In the genomic region with DNA sequence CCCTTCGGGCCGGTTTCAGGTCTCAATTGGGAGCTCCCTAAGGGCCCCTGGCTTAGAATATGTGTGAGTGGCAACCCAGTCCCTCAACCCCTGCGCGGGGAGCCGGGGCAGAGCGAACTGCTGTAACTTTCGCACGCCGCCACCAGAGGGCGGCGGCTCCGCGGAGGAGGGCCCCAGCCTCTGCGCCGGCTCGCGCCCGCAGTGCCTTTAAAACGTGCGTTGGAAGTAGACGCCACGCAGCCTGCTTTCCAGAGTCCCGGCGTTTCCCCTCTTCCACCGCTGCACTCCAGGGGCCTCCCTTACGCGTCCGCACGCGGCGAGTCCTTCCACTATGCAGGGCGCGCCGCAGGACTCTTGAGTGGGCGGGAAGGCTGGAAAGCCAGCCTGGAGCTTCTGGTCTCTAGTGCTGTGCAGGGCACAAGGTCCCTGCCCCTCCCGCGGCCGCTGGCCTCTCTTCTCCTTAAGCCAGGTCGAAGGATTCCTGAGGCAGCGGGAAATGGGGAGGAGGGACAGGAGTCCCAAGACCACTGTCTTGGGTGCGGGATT, we compare ENCODE assay signal across 8 cellular contexts. TPM values are rescaled to one million over a fixed set of nuclear protein-coding genes. Genes with fewer than 3 reads are reported as not detected.
DNase-seq lines count a peak whose midpoint lies in the region; ATAC-seq, FAIRE-seq and TF ChIP-seq lines count a peak whose summit lies in the region.

No MANE protein-coding gene starts in this region.

- peak; percentile 68 for FAIRE-seq in HTR-8/SVneo (lab: Jason Lieb, UNC)

- peak; percentile 57 to 65 (median 63) for DNase-seq in CD4-positive, alpha-beta memory T cell
- DNase-seq in HTR-8/SVneo (ENCODE audit: insufficient read length, low spot score): peak; percentile 82
- peak; percentile 73 for DNase-seq in activated T-cell treated with anti-CD3 and anti-CD28 coated beads for 48 hours (ENCODE audit: low read depth)
- peak; percentile 33 for DNase-seq in stimulated activated CD8-positive, alpha-beta memory T cell treated with anti-CD3 and anti-CD28 coated beads, Interleukin-7, amount 100 ng/mL, for 24 hours (ENCODE audit: low read depth)

- peaks cover 6 to 12% of the 10 kb centered on the region in 2 donors for H3K27me3 Mint-ChIP-seq in CD4-positive, alpha-beta memory T cell

- TF ChIP-seq CTCF in OCI-LY1 (IDR thresholded peaks at IDR 0.05; ENCODE audit: low read length): peak; percentile 90

- H3K27ac Mint-ChIP-seq in CD4-positive, alpha-beta memory T cell: no peak overlapping the region

- intact Hi-C loops in CD4-positive, alpha-beta memory T cell (cut with micrococcal nuclease): loop anchor here (1.0 to 2.0 kb wide), 3 partner anchors 23 to 348 kb away; partner anchors contain the start of gene RNU6-1

- no peaks in the 10 kb centered on the region for H3K36me3 Mint-ChIP-seq in CD4-positive, alpha-beta memory T cell

- H3K4me1 Mint-ChIP-seq in CD4-positive, alpha-beta memory T cell: no peaks in the 10 kb centered on the region

- POLR2A ChIA-PET in CD4-positive, alpha-beta memory T cell (lab: Charles Lee; ENCODE audit: partially characterized antibody): interaction anchor here (1.1 kb wide), 1 partner anchor 23 kb away, joined by 3 read pairs; no protein-coding TSS in a partner anchor

- no peaks in the 10 kb centered on the region for H3K79me2 ChIP-seq in OCI-LY1 (ENCODE audit: insufficient read depth, low read length)

- H3K27ac ChIP-seq in CD4-positive, alpha-beta memory T cell (ENCODE audit: low read depth, low read length): no peak overlapping the region
- H3K27ac ChIP-seq in OCI-LY1 (ENCODE audit: low read depth, low read length, poor library complexity, severe bottlenecking) (peak overlapping the region; percentile 80), muscle layer of colon (ENCODE audit: low read depth, low read length) (peak overlapping the region; percentile 54)

- no peaks in the 10 kb centered on the region for H3K9me3 ChIP-seq in CD4-positive, alpha-beta memory T cell (ENCODE audit: control insufficient read depth in 1 of 2, low read length in 2 of 2)
- H3K9me3 ChIP-seq in OCI-LY1 (ENCODE audit: low read length): no peaks in the 10 kb centered on the region
- no peaks in the 10 kb centered on the region for H3K9me3 ChIP-seq in muscle layer of colon (ENCODE audit: low read length)

- H3K27me3 ChIP-seq in CD4-positive, alpha-beta memory T cell (ENCODE audit: insufficient read depth, low read length): no peaks in the 10 kb centered on the region
- H3K27me3 ChIP-seq in OCI-LY1 (ENCODE audit: insufficient read depth, low read length) (no peaks in the 10 kb centered on the region; the same call in 1 of the 2 replicates), muscle layer of colon (ENCODE audit: control insufficient read depth in 1 of 2, insufficient read depth in 2 of 2, low read length in 2 of 2) (no peaks in the 10 kb centered on the region)

- ATAC-seq in GM19463 (IDR thresholded peaks at IDR 0.05; ENCODE audit: unreplicated experiment): peak; percentile 84
- ATAC-seq in esophagus mucosa: peak; percentile 93

- H3K9ac ChIP-seq in OCI-LY1 (ENCODE audit: low read length) (peak overlapping the region; percentile 72), muscle layer of colon (ENCODE audit: low read length) (no peak overlapping the region)

- H3K4me1 ChIP-seq in CD4-positive, alpha-beta memory T cell (ENCODE audit: insufficient read depth, low read length): peaks cover 10% of the 10 kb centered on the region
- H3K4me1 ChIP-seq in OCI-LY1 (ENCODE audit: insufficient read depth, low read length, severe bottlenecking) (peaks cover 43% of the 10 kb centered on the region), muscle layer of colon (ENCODE audit: insufficient read depth, low read length) (peaks cover 11% of the 10 kb centered on the region)

- peak overlapping the region in 6 of 8 donors; percentile 25 to 64 (median 56) for H3K4me3 Mint-ChIP-seq in CD4-positive, alpha-beta memory T cell

- peak overlapping the region; percentile 93 for H3K4me2 ChIP-seq in OCI-LY1 (ENCODE audit: low read length)

- CTCF ChIA-PET in CD4-positive, alpha-beta memory T cell (lab: Charles Lee; ENCODE audit: partially characterized antibody): interaction anchor here (0.6 to 2.4 kb wide), 12 partner anchors 9 to 367 kb away, joined by 3 to 18 read pairs (median 6); partner anchors contain the start of gene CLN6

- H3K9me3 Mint-ChIP-seq in CD4-positive, alpha-beta memory T cell: no peaks in the 10 kb centered on the region

- no peaks in the 10 kb centered on the region for H3K36me3 ChIP-seq in CD4-positive, alpha-beta memory T cell (ENCODE audit: insufficient read depth, low read length)
- H3K36me3 ChIP-seq in OCI-LY1 (ENCODE audit: insufficient read depth, low read length): no peaks in the 10 kb centered on the region; the same call in 1 of the 2 replicates
- H3K36me3 ChIP-seq in muscle layer of colon (ENCODE audit: insufficient read depth, low read length): no peaks in the 10 kb centered on the region

- peak overlapping the region in 1 of 2 donors; percentile 27 for H3K4me3 ChIP-seq in CD4-positive, alpha-beta memory T cell (ENCODE audit: low read length in 2 of 2)
- H3K4me3 ChIP-seq in OCI-LY1 (ENCODE audit: low read depth, low read length, poor library complexity, severe bottlenecking) (peak overlapping the region; percentile 63), muscle layer of colon (ENCODE audit: low read depth in 1 of 2, low read length in 2 of 2) (peak overlapping the region; percentile 47 to 52)

- H4K20me1 ChIP-seq in OCI-LY1 (ENCODE audit: insufficient read depth, low read length): no peaks in the 10 kb centered on the region

- no peaks in the 10 kb centered on the region for H3F3A ChIP-seq in OCI-LY1 (ENCODE audit: insufficient read depth, low read length)

- H3K9me2 ChIP-seq in OCI-LY1 (ENCODE audit: low read depth, low read length): no peaks in the 10 kb centered on the region

- peak overlapping the region; percentile 98 for H2AFZ ChIP-seq in OCI-LY1 (ENCODE audit: low read length)

RNA-seq across cellular contexts. Expression of gene RNU6-1, which starts 23.7 kb away (rescaled TPM):
- not detected for total RNA-seq in CD4-positive, alpha-beta memory T cell
- not detected for polyA plus RNA-seq in CD4-positive, alpha-beta memory T cell
- not detected for total RNA-seq in esophagus mucosa

RNA-seq across cellular contexts. Expression of gene SKOR1, which starts 38.2 kb away (rescaled TPM):
- under 1 TPM; 0.30 to 0.38 TPM for total RNA-seq in CD4-positive, alpha-beta memory T cell
- polyA plus RNA-seq in CD4-positive, alpha-beta memory T cell: under 1 TPM in 1 of 2 donors, not detected in 1; 0.09 TPM
- total RNA-seq in esophagus mucosa: 0.08 TPM
